8 cellular contexts compared by ENCODE assay signal in the genomic region with DNA sequence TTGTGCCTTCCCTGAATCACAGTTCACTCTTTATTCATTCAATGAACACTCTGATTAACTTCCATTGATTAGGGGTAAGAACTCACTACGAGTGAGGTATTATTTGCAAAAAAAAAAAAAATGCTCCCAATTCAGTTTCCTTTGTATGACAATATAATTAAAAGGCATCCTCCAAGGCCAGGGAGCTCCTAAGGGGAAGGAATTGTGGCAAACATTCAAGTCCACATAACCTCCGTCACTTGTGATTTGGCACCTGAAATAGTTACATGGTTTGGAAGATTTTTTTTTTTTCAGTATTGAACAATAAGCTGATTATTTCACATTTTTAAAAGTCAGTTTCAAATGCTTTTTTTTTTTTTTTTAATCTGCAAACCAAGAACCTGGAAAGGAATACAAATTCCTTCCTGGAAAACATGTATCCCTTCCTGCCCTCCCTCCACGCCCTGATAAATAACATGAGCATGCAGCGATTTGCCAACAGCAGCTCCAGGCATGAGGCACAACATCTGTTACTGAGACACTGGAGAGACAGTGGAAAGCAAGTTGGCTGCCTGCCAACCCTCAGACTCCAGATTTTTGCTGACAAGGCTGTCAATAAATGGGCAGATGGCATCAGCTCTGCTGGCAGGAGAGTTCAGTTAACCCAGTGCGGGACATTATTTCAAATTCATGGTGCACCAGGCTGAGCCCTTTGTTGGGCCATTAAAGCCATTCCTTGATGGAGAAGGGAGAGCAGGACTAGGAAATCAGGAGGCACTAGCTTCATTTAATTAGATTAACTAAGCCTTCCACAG.
A peak's percentile ranks its signal among the peaks of the same experiment; 100 is the strongest.
DNase-seq lines count a peak whose midpoint lies in the region; ATAC-seq, FAIRE-seq and TF ChIP-seq lines count a peak whose summit lies in the region.

No MANE protein-coding gene starts in this region.

- no peaks in the 10 kb centered on the region for H4K20me1 ChIP-seq in HepG2 (ENCODE audit: insufficient read depth, low read length)

- H3K4me2 ChIP-seq in HepG2 (ENCODE audit: low read depth, low read length), result no peak overlapping the region

- H2AFZ ChIP-seq in HepG2 (ENCODE audit: low read length), result no peak overlapping the region

- no peaks in the 10 kb centered on the region for H3K79me2 ChIP-seq in HepG2 (ENCODE audit: insufficient read depth, low read length)

- no TSS peak for BruUV-seq in HepG2 (replicated peaks; lab: Mats Ljungman, UMichigan)

- no peak overlapping the region for H3K27ac ChIP-seq in brain microvascular endothelial cell
- H3K27ac ChIP-seq in HepG2 (ENCODE audit: extremely low read length, insufficient read depth, low read length), result no peak overlapping the region

- no peak for TF ChIP-seq RAD21 in HepG2 (CRISPR knock-in tag; IDR thresholded peaks at IDR 0.05)

- CTCF ChIA-PET in HepG2 (lab: Yijun Ruan, JAX; ENCODE audit: low intra/inter-chr PET ratio, low total read pairs), result no interaction called here

- no peak overlapping the region for H3K27ac Mint-ChIP-seq in T-helper 2 cell treated with Interferon-gamma antibody and Interleukin-4, amounts not matched to agents 5 μg/mL and 100 μg/mL, for 36 hours
- H3K27ac Mint-ChIP-seq in activated T-helper 1 cell treated with anti-CD3 and anti-CD28 coated beads, Interleukin-12 subunit alpha, Interleukin-12 subunit beta, Interleukin-2, Interleukin-4 antibody, amounts not matched to agents 30 ng/mL and 10 ng/mL and 1 ng/mL, durations not matched to agents 14 hours and 24 hours and 36 hours, result no peak overlapping the region

- ATAC-seq in HepG2, result no peak
- no peak for ATAC-seq in GM21381 (IDR thresholded peaks at IDR 0.05; ENCODE audit: unreplicated experiment)
- no peak for ATAC-seq in HG03432 (IDR thresholded peaks at IDR 0.05; ENCODE audit: unreplicated experiment)

- H3K9me3 ChIP-seq in HepG2 (ENCODE audit: low read length), result no peaks in the 10 kb centered on the region

- H3K4me1 Mint-ChIP-seq in T-helper 2 cell treated with Interferon-gamma antibody and Interleukin-4, amounts not matched to agents 5 μg/mL and 100 μg/mL, for 36 hours (ENCODE audit: low read depth), result no peaks in the 10 kb centered on the region
- no peaks in the 10 kb centered on the region for H3K4me1 Mint-ChIP-seq in activated T-helper 1 cell treated with anti-CD3 and anti-CD28 coated beads, Interleukin-12 subunit alpha, Interleukin-12 subunit beta, Interleukin-2, Interleukin-4 antibody, amounts not matched to agents 30 ng/mL and 10 ng/mL and 1 ng/mL, durations not matched to agents 14 hours and 24 hours and 36 hours (ENCODE audit: low read depth)

- DNase-seq in COLO829 (ENCODE audit: low spot score) (peak; percentile 12), NCI-H2107 treated with DMSO at 0.1 percent for 48 hours (lab: John Stamatoyannopoulos, UW; ENCODE audit: unreplicated experiment) (peak; percentile 60), brain microvascular endothelial cell (peak; percentile 22), HepG2 (ENCODE audit: low spot score) (no peak)
- no peak for DNase-seq in T-helper 2 cell treated with Interferon-gamma antibody and Interleukin-4, amounts not matched to agents 5 μg/mL and 100 μg/mL, for 36 hours (ENCODE audit: low spot score)
- no peak for DNase-seq in activated T-helper 1 cell treated with anti-CD3 and anti-CD28 coated beads, Interleukin-12 subunit alpha, Interleukin-12 subunit beta, Interleukin-2, Interleukin-4 antibody, amounts not matched to agents 30 ng/mL and 10 ng/mL and 1 ng/mL, durations not matched to agents 14 hours and 24 hours and 36 hours (ENCODE audit: low spot score)

- TF ChIP-seq CTCF in brain microvascular endothelial cell (IDR thresholded peaks at IDR 0.05; ENCODE audit: low read depth, low read length, missing control alignments), result no peak
- no peak for TF ChIP-seq CTCF in HepG2 (CRISPR knock-in tag; IDR thresholded peaks at IDR 0.05)

- no peak for TF ChIP-seq EP300 in HepG2 (IDR thresholded peaks at IDR 0.05; ENCODE audit: low read depth in 2 of 2, low read length in 2 of 2)
- no peak for TF ChIP-seq EP300 in HepG2 (CRISPR knock-in tag; IDR thresholded peaks at IDR 0.05; ENCODE audit: borderline replicate concordance)

- H3K36me3 ChIP-seq in brain microvascular endothelial cell (replicated peaks) (no peaks in the 10 kb centered on the region), HepG2 (replicated peaks in 1 of 2; ENCODE audit: control insufficient read depth in 1 of 2, insufficient read depth in 2 of 2, low read length in 2 of 2) (no peaks in the 10 kb centered on the region)

- H3K4me1 ChIP-seq in HepG2 (ENCODE audit: insufficient read depth, low read length), result no peaks in the 10 kb centered on the region

- POLR2A ChIA-PET in HepG2 (lab: Yijun Ruan, JAX), result no interaction called here

- H3K36me3 Mint-ChIP-seq in T-helper 2 cell treated with Interferon-gamma antibody and Interleukin-4, amounts not matched to agents 5 μg/mL and 100 μg/mL, for 36 hours (ENCODE audit: low read depth), result no peaks in the 10 kb centered on the region
- H3K36me3 Mint-ChIP-seq in activated T-helper 1 cell treated with anti-CD3 and anti-CD28 coated beads, Interleukin-12 subunit alpha, Interleukin-12 subunit beta, Interleukin-2, Interleukin-4 antibody, amounts not matched to agents 30 ng/mL and 10 ng/mL and 1 ng/mL, durations not matched to agents 14 hours and 24 hours and 36 hours (ENCODE audit: low read depth), result no peaks in the 10 kb centered on the region

- intact Hi-C loops in HepG2 (cut with micrococcal nuclease; ENCODE audit: unreplicated experiment), result no loop called here
- intact Hi-C loops in activated T-helper 1 cell treated with anti-CD3 and anti-CD28 coated beads, Interleukin-12 subunit alpha, Interleukin-12 subunit beta, Interleukin-2, Interleukin-4 antibody, amounts not matched to agents 30 ng/mL and 10 ng/mL and 1 ng/mL, durations not matched to agents 14 hours and 24 hours and 36 hours (cut with micrococcal nuclease), result no loop called here

- H3K4me3 Mint-ChIP-seq in T-helper 2 cell treated with Interferon-gamma antibody and Interleukin-4, amounts not matched to agents 5 μg/mL and 100 μg/mL, for 36 hours, result no peak overlapping the region
- no peak overlapping the region for H3K4me3 Mint-ChIP-seq in activated T-helper 1 cell treated with anti-CD3 and anti-CD28 coated beads, Interleukin-12 subunit alpha, Interleukin-12 subunit beta, Interleukin-2, Interleukin-4 antibody, amounts not matched to agents 30 ng/mL and 10 ng/mL and 1 ng/mL, durations not matched to agents 14 hours and 24 hours and 36 hours

- H3K9me3 Mint-ChIP-seq in T-helper 2 cell treated with Interferon-gamma antibody and Interleukin-4, amounts not matched to agents 5 μg/mL and 100 μg/mL, for 36 hours, result no peaks in the 10 kb centered on the region
- no peaks in the 10 kb centered on the region for H3K9me3 Mint-ChIP-seq in activated T-helper 1 cell treated with anti-CD3 and anti-CD28 coated beads, Interleukin-12 subunit alpha, Interleukin-12 subunit beta, Interleukin-2, Interleukin-4 antibody, amounts not matched to agents 30 ng/mL and 10 ng/mL and 1 ng/mL, durations not matched to agents 14 hours and 24 hours and 36 hours

- H3K9ac ChIP-seq in HepG2 (ENCODE audit: insufficient read depth, low read depth, low read length), result no peak overlapping the region

- no peak overlapping the region for H3K4me3 ChIP-seq in brain microvascular endothelial cell (ENCODE audit: low read depth, low read length)
- no peak overlapping the region for H3K4me3 ChIP-seq in HepG2 (replicated peaks in 1 of 3; ENCODE audit: insufficient read depth in 1 of 3, low read depth in 2 of 3, low read length in 3 of 3)

- TF ChIP-seq POLR2A in HepG2 (IDR thresholded peaks at IDR 0.05; ENCODE audit: insufficient read depth in 1 of 2, low read depth in 2 of 2, low read length in 2 of 2), result no peak

- no peaks in the 10 kb centered on the region for H3K27me3 ChIP-seq in brain microvascular endothelial cell (replicated peaks)
- H3K27me3 ChIP-seq in HepG2 (ENCODE audit: control insufficient read depth in 1 of 2, insufficient read depth in 2 of 2, low read length in 2 of 2), result peaks cover 0 to 2% of the 10 kb centered on the region in 2 experiments; a peak in 2 of 5 replicates

- in situ Hi-C loops in brain microvascular endothelial cell (cut with HindIII; ENCODE audit: low pct_ligation_motif_present, low sequenced_read_pairs) (no loop called here), HepG2 (cut with HindIII; ENCODE audit: extremely low pct_ligation_motif_present, low pct_unique_long_range_greater_than_20kb) (no loop called here)

- no peak for FAIRE-seq in HepG2 (lab: Jason Lieb, UNC)

- H3K27me3 Mint-ChIP-seq in T-helper 2 cell treated with Interferon-gamma antibody and Interleukin-4, amounts not matched to agents 5 μg/mL and 100 μg/mL, for 36 hours (ENCODE audit: low read depth), result peaks cover 4% of the 10 kb centered on the region
- peaks cover 3% of the 10 kb centered on the region for H3K27me3 Mint-ChIP-seq in activated T-helper 1 cell treated with anti-CD3 and anti-CD28 coated beads, Interleukin-12 subunit alpha, Interleukin-12 subunit beta, Interleukin-2, Interleukin-4 antibody, amounts not matched to agents 30 ng/mL and 10 ng/mL and 1 ng/mL, durations not matched to agents 14 hours and 24 hours and 36 hours (ENCODE audit: insufficient read depth)

- WGBS in HepG2 (ENCODE audit: low lambda C conversion rate), result 28% methylated on average over 5 of the region's 5 CpGs

TF ChIP-seq in HepG2, 621 proteins besides CTCF, POLR2A, EP300 and RAD21:
- TF ChIP-seq MAFK (conservative IDR thresholded peaks at IDR 0.05 in 1 of 2, IDR thresholded peaks at IDR 0.05 in 1 of 2; ENCODE audit: low read length in 2 of 2) (peak; percentile 23 to 45; a peak in 3 of 4 replicates), MAFF (IDR thresholded peaks at IDR 0.05; ENCODE audit: low read depth, low read length) (peak; percentile 31; the same call in 1 of the 2 replicates), ZSCAN21 (CRISPR knock-in tag; IDR thresholded peaks at IDR 0.05; ENCODE audit: borderline replicate concordance) (no peak)
TF ChIP-seq in HepG2: peak in this region for 2.

Comparison
In these comparisons a context has a peak if more than half of its experiments do, and no peak if none do; other contexts are left out.
1. DNase-seq: peak in COLO829 (single experiment), NCI-H2107 treated with DMSO at 0.1 percent for 48 hours (single experiment) and brain microvascular endothelial cell (single experiment); none in HepG2 (single experiment), T-helper 2 cell treated with Interferon-gamma antibody and Interleukin-4, amounts not matched to agents 5 μg/mL and 100 μg/mL, for 36 hours (single experiment) and activated T-helper 1 cell treated with anti-CD3 and anti-CD28 coated beads, Interleukin-12 subunit alpha, Interleukin-12 subunit beta, Interleukin-2, Interleukin-4 antibody, amounts not matched to agents 30 ng/mL and 10 ng/mL and 1 ng/mL, durations not matched to agents 14 hours and 24 hours and 36 hours (single experiment).